8 cellular contexts compared by ENCODE assay signal in genomic region chr10:96832721-96833219, GRCh38. TPM values are rescaled to one million over a fixed set of nuclear protein-coding genes. Genes with fewer than 3 reads are reported as not detected.
A peak's percentile ranks its signal among the peaks of the same experiment; 100 is the strongest.
DNase-seq lines count a peak whose midpoint lies in the region; ATAC-seq and TF ChIP-seq lines count a peak whose summit lies in the region.

No MANE protein-coding gene starts in this region.

- no peaks in the 10 kb centered on the region for H3K36me3 ChIP-seq in Panc1 (ENCODE audit: control insufficient read depth, insufficient read depth, low read length)

- in situ Hi-C loops in Panc1 (cut with HindIII; ENCODE audit: low pct_unique_long_range_greater_than_20kb, low sequenced_read_pairs) = no loop called here

- peak; percentile 60 for DNase-seq in COR-L47 (lab: John Stamatoyannopoulos, UW)
- DNase-seq in Panc1 (ENCODE audit: low read depth, low spot score) = no peak
- peak; percentile 72 to 82 for DNase-seq in activated T-helper 1 cell treated with anti-CD3 and anti-CD28 coated beads, Interleukin-2, amount 50 U/mL, for 16 hours (ENCODE audit: low read depth in 1 of 2, low spot score in 1 of 2)
- DNase-seq in fibroblast of peridontal ligament (ENCODE audit: extremely low read depth) = peak; percentile 45
- DNase-seq in natural killer cell = peak; percentile 96
- peak; percentile 84 for DNase-seq in stimulated activated naive B cell treated with anti-CD40 and anti-IgM and Interleukin-4, amounts not matched to agents 10 μg/mL and 1 μg/mL and 100 μg/mL, for 72 hours

- peak overlapping the region; percentile 90 for H3K4me3 Mint-ChIP-seq in natural killer cell
- peak overlapping the region; percentile 93 to 96 for H3K4me3 Mint-ChIP-seq in stimulated activated naive B cell treated with anti-CD40 and anti-IgM and Interleukin-4, amounts not matched to agents 10 μg/mL and 1 μg/mL and 100 μg/mL, for 72 hours

- no peaks in the 10 kb centered on the region for H3K36me3 Mint-ChIP-seq in natural killer cell
- H3K36me3 Mint-ChIP-seq in stimulated activated naive B cell treated with anti-CD40 and anti-IgM and Interleukin-4, amounts not matched to agents 10 μg/mL and 1 μg/mL and 100 μg/mL, for 72 hours = peaks cover 14 to 21% of the 10 kb centered on the region in 2 donors

- CTCF ChIA-PET in Panc1 (lab: Charles Lee) = interaction anchor here (0.5 kb wide), 1 partner anchor 103 kb away, joined by 5 read pairs; no protein-coding TSS in a partner anchor

- peaks cover 45 to 48% of the 10 kb centered on the region in 2 donors for H3K4me1 Mint-ChIP-seq in natural killer cell
- peaks cover 31 to 62% of the 10 kb centered on the region in 2 donors for H3K4me1 Mint-ChIP-seq in stimulated activated naive B cell treated with anti-CD40 and anti-IgM and Interleukin-4, amounts not matched to agents 10 μg/mL and 1 μg/mL and 100 μg/mL, for 72 hours

- peak; percentile 52 for ATAC-seq in GM19452 (IDR thresholded peaks at IDR 0.05; ENCODE audit: unreplicated experiment)
- ATAC-seq in HG03565 (IDR thresholded peaks at IDR 0.05; ENCODE audit: unreplicated experiment) = peak; percentile 50
- ATAC-seq in Panc1 = peak; percentile 75
- peak; percentile 67 to 85 (median 71) for ATAC-seq in natural killer cell
- ATAC-seq in stimulated activated naive B cell treated with anti-CD40 and anti-IgM and Interleukin-4, amounts not matched to agents 10 μg/mL and 1 μg/mL and 100 μg/mL, for 72 hours (replicated peaks) = peak; percentile 77 to 79

- POLR2A ChIA-PET in Panc1 (lab: Charles Lee) = no interaction called here

- intact Hi-C loops in Panc1 (cut with micrococcal nuclease; ENCODE audit: unreplicated experiment) (no loop called here), natural killer cell (cut with micrococcal nuclease) (loop anchor here (2.0 to 5.0 kb wide), 2 partner anchors 246 to 460 kb away; partner anchors contain the start of genes ARHGAP19 and TM9SF3)

- H3K9me3 Mint-ChIP-seq in natural killer cell = no peaks in the 10 kb centered on the region
- H3K9me3 Mint-ChIP-seq in stimulated activated naive B cell treated with anti-CD40 and anti-IgM and Interleukin-4, amounts not matched to agents 10 μg/mL and 1 μg/mL and 100 μg/mL, for 72 hours = no peaks in the 10 kb centered on the region

- BruUV-seq in Panc1 (replicated peaks; lab: Mats Ljungman, UMichigan) = no TSS peak

- H3K27me3 Mint-ChIP-seq in natural killer cell (ENCODE audit: low read depth in 2 of 2) = no peaks in the 10 kb centered on the region
- H3K27me3 Mint-ChIP-seq in stimulated activated naive B cell treated with anti-CD40 and anti-IgM and Interleukin-4, amounts not matched to agents 10 μg/mL and 1 μg/mL and 100 μg/mL, for 72 hours = no peaks in the 10 kb centered on the region

- peak overlapping the region; percentile 85 to 99 for H3K27ac Mint-ChIP-seq in natural killer cell
- H3K27ac Mint-ChIP-seq in stimulated activated naive B cell treated with anti-CD40 and anti-IgM and Interleukin-4, amounts not matched to agents 10 μg/mL and 1 μg/mL and 100 μg/mL, for 72 hours = peak overlapping the region; percentile 96

- no peaks in the 10 kb centered on the region for H3K27me3 ChIP-seq in Panc1 (ENCODE audit: control insufficient read depth, insufficient read depth, low read length)

- peaks cover 37% of the 10 kb centered on the region for H3K4me1 ChIP-seq in Panc1 (ENCODE audit: control insufficient read depth, insufficient read depth, low read length)

- no peaks in the 10 kb centered on the region for H3K9me3 ChIP-seq in Panc1 (ENCODE audit: control insufficient read depth, insufficient read depth, low read depth, low read length)

- TF ChIP-seq CTCF in Panc1 (IDR thresholded peaks at IDR 0.05) (no peak), natural killer cell (IDR thresholded peaks at IDR 0.05) (no peak)

- H3K27ac ChIP-seq in Panc1 (ENCODE audit: low read length) = peak overlapping the region; percentile 83; the same call in 1 of the 2 replicates

- H3K4me3 ChIP-seq in Panc1 (ENCODE audit: low read depth in 2 of 2, low read length in 2 of 2) = peak overlapping the region; percentile 76 to 91

RNA-seq across cellular contexts. Expression of gene LCOR, which starts 0.7 kb away (rescaled TPM):
- total RNA-seq in Panc1 (2021; ENCODE audit: unreplicated experiment) (58.0 TPM), natural killer cell (10 to 100 TPM; 68.5 to 92.4 (median 87.7) TPM)
- 7.9 TPM for polyA plus RNA-seq in Panc1 (2012; ENCODE audit: insufficient read length)
